Comparison of ENCODE assay signal across 9 cellular contexts in genomic region chr7:71752171-71752935, GRCh38.
DNase-seq lines count a peak whose midpoint lies in the region; ATAC-seq and TF ChIP-seq lines count a peak whose summit lies in the region.
"Had no signal": no experiment of that assay in that cellular context is flagged by ENCODE, and none has a peak within 500 bp of the region (broad histone marks: within the 10 kb centered on the region; RNA-seq: fewer than 3 reads in every experiment).

No MANE protein-coding gene starts in this region.

- H3K9me2 ChIP-seq in SK-N-SH = no peaks in the 10 kb centered on the region

- intact Hi-C loops in uterus (cut with DNase I; ENCODE audit: low total_unique reads) = no loop called here

- H3K4me2 ChIP-seq in SK-N-SH = peak overlapping the region; percentile 54; the same call in 1 of the 2 replicates

- ATAC-seq in HG02588 (IDR thresholded peaks at IDR 0.05; ENCODE audit: unreplicated experiment) = no peak

- no peaks in the 10 kb centered on the region for H4K20me1 ChIP-seq in SK-N-SH (ENCODE audit: insufficient read depth)

- no peaks in the 10 kb centered on the region for H3K4me1 ChIP-seq in SK-N-SH (ENCODE audit: control insufficient read depth in 1 of 2, insufficient read depth in 2 of 2, low read depth in 1 of 2, low read length in 1 of 2)
- H3K4me1 ChIP-seq in uterus = no peaks in the 10 kb centered on the region

- CTCF ChIA-PET in SK-N-SH (lab: Yijun Ruan, JAX) = interaction anchor here (0.5 to 3.7 kb wide), 45 partner anchors 10 to 1034 kb away, joined by 3 to 46 read pairs (median 3); no protein-coding TSS in a partner anchor

- H3K36me3 Mint-ChIP-seq in HFFc6 (ENCODE audit: low read depth) (no peaks in the 10 kb centered on the region), endothelial cell (ENCODE audit: low read depth, unreplicated experiment) (peaks cover 3% of the 10 kb centered on the region)

- H3K4me3 ChIP-seq in SK-N-SH (ENCODE audit: low read depth in 2 of 2, low read length in 1 of 2) (peak overlapping the region in 1 of 2 experiments; percentile 48; a peak in 2 of 4 replicates), uterus (no peak overlapping the region)

- no peak overlapping the region for H3K4me3 Mint-ChIP-seq in HFFc6
- H3K4me3 Mint-ChIP-seq in endothelial cell (ENCODE audit: unreplicated experiment) = no peak overlapping the region

- H3K27me3 ChIP-seq in SK-N-SH (ENCODE audit: insufficient read depth) (no peaks in the 10 kb centered on the region), uterus (no peaks in the 10 kb centered on the region)

- H3K36me3 ChIP-seq in SK-N-SH (replicated peaks in 1 of 2; ENCODE audit: control insufficient read depth in 1 of 2, insufficient read depth in 2 of 2, low read length in 1 of 2) = no peaks in the 10 kb centered on the region
- no peaks in the 10 kb centered on the region for H3K36me3 ChIP-seq in uterus

- POLR2A ChIA-PET in SK-N-SH (lab: Yijun Ruan, JAX) = interaction anchor here (0.6 kb wide), 1 partner anchor 702 kb away, joined by 3 read pairs; no protein-coding TSS in a partner anchor

- no peak overlapping the region for H3K27ac ChIP-seq in C4-2B
- H3K27ac ChIP-seq in SK-N-SH (ENCODE audit: low read depth in 2 of 2, low read length in 1 of 2) = no peak overlapping the region
- H3K27ac ChIP-seq in uterus = no peak overlapping the region
- H3K27ac ChIP-seq: epithelial cell of prostate had no signal

- no peaks in the 10 kb centered on the region for H3F3A ChIP-seq in SK-N-SH (replicated peaks; ENCODE audit: insufficient read depth)

- TF ChIP-seq CTCF in C4-2B (conservative IDR thresholded peaks at IDR 0.05) = peak; percentile 96
- TF ChIP-seq CTCF in HFFc6 (IDR thresholded peaks at IDR 0.05) = peak; percentile 73
- peak; percentile 70 for TF ChIP-seq CTCF in SK-N-SH (IDR thresholded peaks at IDR 0.05)
- TF ChIP-seq CTCF in endothelial cell (IDR thresholded peaks at IDR 0.05; ENCODE audit: unreplicated experiment) = peak; percentile 84
- TF ChIP-seq CTCF in uterus (IDR thresholded peaks at IDR 0.05) = peak in 3 of 4 experiments; percentile 13 to 24 (median 16)

- peak overlapping the region; percentile 51; the same call in 1 of the 2 replicates for H2AFZ ChIP-seq in SK-N-SH (ENCODE audit: low read depth)

- H3K27me3 Mint-ChIP-seq in HFFc6 (ENCODE audit: insufficient read depth) (no peaks in the 10 kb centered on the region), endothelial cell (ENCODE audit: unreplicated experiment) (peaks cover 11% of the 10 kb centered on the region)

- H3K9me3 Mint-ChIP-seq in HFFc6 (peaks cover 28% of the 10 kb centered on the region), endothelial cell (ENCODE audit: unreplicated experiment) (peaks cover 10% of the 10 kb centered on the region)

- H3K9ac ChIP-seq in SK-N-SH = no peak overlapping the region

- H3K79me2 ChIP-seq in SK-N-SH (ENCODE audit: insufficient read depth) = no peaks in the 10 kb centered on the region

- TF ChIP-seq EP300 in SK-N-SH (IDR thresholded peaks at IDR 0.05; ENCODE audit: borderline replicate concordance in 1 of 2, low read depth in 1 of 2, low read length in 1 of 2) = no peak

- H3K9me3 ChIP-seq in SK-N-SH (no peaks in the 10 kb centered on the region), uterus (no peaks in the 10 kb centered on the region)

- WGBS in SK-N-SH (ENCODE audit: low lambda C conversion rate) = 1% methylated on average over 12 of the region's 43 CpGs

- no peak for TF ChIP-seq POLR2A in uterus (IDR thresholded peaks at IDR 0.05)

- no peak overlapping the region for H3K27ac Mint-ChIP-seq in HFFc6
- no peak overlapping the region for H3K27ac Mint-ChIP-seq in endothelial cell (ENCODE audit: unreplicated experiment)

- DNase-seq in HFFc6 (no peak), SK-N-SH (peak; percentile 89), endothelial cell (ENCODE audit: low spot score) (peak; percentile 80), middle frontal gyrus (ENCODE audit: extremely low spot score, low spot score) (peak; percentile 16), uterus (no peak)
- no peak for DNase-seq in stimulated activated naive CD4-positive, alpha-beta T cell treated with Interleukin-2 at 50 U/mL for 16 hours (lab: John Stamatoyannopoulos, UW)

- no peaks in the 10 kb centered on the region for H3K4me1 Mint-ChIP-seq in HFFc6 (ENCODE audit: low read depth)
- H3K4me1 Mint-ChIP-seq in endothelial cell (ENCODE audit: unreplicated experiment) = no peaks in the 10 kb centered on the region

- TF ChIP-seq RAD21 in SK-N-SH (IDR thresholded peaks at IDR 0.05; ENCODE audit: low read length) = peak; percentile 73

TF ChIP-seq in SK-N-SH, 30 proteins besides CTCF, POLR2A, EP300 and RAD21:
- TF ChIP-seq MXI1 (IDR thresholded peaks at IDR 0.05; ENCODE audit: low read depth, low read length) (no peak), YY1 (IDR thresholded peaks at IDR 0.05; ENCODE audit: low read depth) (no peak), SMC3 (IDR thresholded peaks at IDR 0.05; ENCODE audit: low read depth, low read length) (peak; percentile 52)

Comparison
In these comparisons a context has a peak if more than half of its experiments do, and no peak if none do; other contexts are left out.
1. CTCF ChIP-seq: peak in every context shown above with its lines; median percentile 96 in C4-2B; 84 in endothelial cell; 73 in HFFc6; 70 in SK-N-SH; 16 in uterus.
2. DNase-seq: peak in SK-N-SH (single experiment), endothelial cell (single experiment) and middle frontal gyrus (single experiment); none in HFFc6 (single experiment), uterus (0 of 2) and stimulated activated naive CD4-positive, alpha-beta T cell treated with Interleukin-2 at 50 U/mL for 16 hours (single experiment).